25 cellular contexts compared by ENCODE assay signal in the genomic region with DNA sequence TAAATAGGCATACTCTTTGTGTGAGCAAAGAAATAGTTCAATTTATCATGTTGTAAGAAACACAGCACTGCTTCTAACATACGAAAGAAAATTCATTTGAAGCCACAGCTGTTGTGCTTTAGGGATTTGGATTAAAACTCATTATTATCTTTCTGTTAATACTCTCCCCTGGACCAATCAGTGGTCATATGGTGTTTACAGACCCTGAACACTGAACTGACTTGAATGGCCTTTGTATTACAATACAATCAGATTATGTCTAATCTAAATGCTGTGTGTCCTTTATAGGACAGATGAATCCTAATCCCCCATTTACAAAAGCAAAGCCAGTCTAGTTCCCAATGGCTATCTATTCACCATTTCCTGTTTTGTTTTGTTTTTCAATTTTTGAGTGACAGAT. TPM values are rescaled to one million over a fixed set of nuclear protein-coding genes. Genes with fewer than 3 reads are reported as not detected.
DNase-seq lines count a peak whose midpoint lies in the region; ATAC-seq, FAIRE-seq and TF ChIP-seq lines count a peak whose summit lies in the region.
"Had no signal": no experiment of that assay in that cellular context is flagged by ENCODE, and none has a peak within 500 bp of the region (broad histone marks: within the 10 kb centered on the region; RNA-seq: fewer than 3 reads in every experiment).

No MANE protein-coding gene starts in this region.

- TF ChIP-seq CTCF in D721Med (IDR thresholded peaks at IDR 0.05; ENCODE audit: insufficient read depth, missing control alignments) (no peak), GM20000 (IDR thresholded peaks at IDR 0.05; ENCODE audit: extremely low read depth, missing control alignments) (no peak)

- H3K4me1 Mint-ChIP-seq in naive thymus-derived CD4-positive, alpha-beta T cell: no peaks in the 10 kb centered on the region
- H3K4me1 Mint-ChIP-seq: CD4-positive, CD25-positive, alpha-beta regulatory T cell; CD8-positive, alpha-beta memory T cell had no signal

- 100% methylated on average over 1 of the region's 1 CpG; no CpG with 5 or more reads in 1 of the 2 experiments for WGBS in mesodermal cell (ENCODE audit: insufficient coverage in 2 of 2), 2 experiments

- DNase-seq in D721Med (ENCODE audit: insufficient read length, low spot score): no peak
- peak; percentile 21 to 95 for DNase-seq in HAP-1 (ENCODE audit: low spot score in 2 of 2)
- DNase-seq in NCI-H82 treated with DMSO at 0.1 percent for 48 hours (lab: John Stamatoyannopoulos, UW; ENCODE audit: unreplicated experiment): peak; percentile 99
- DNase-seq in GM20000 (ENCODE audit: low spot score): no peak
- DNase-seq in naive thymus-derived CD4-positive, alpha-beta T cell: no peak
- no peak for DNase-seq in NCI-H2081 (lab: John Stamatoyannopoulos, UW)
- DNase-seq: ACHN; BE2C; C1 segment of cervical spinal cord; CD4-positive, CD25-positive, alpha-beta regulatory T cell; CD8-positive, alpha-beta memory T cell; COR-L47; DMS153; DMS79; GDM1; GOT3; H9; IMR-90 had no signal

- H3K4me3 ChIP-seq in HAP-1 (no peak overlapping the region), mesodermal cell (ENCODE audit: extremely low read depth, insufficient read depth, low read length, poor library complexity, severe bottlenecking) (no peak overlapping the region)
- no peak overlapping the region for H3K4me3 ChIP-seq in naive thymus-derived CD4-positive, alpha-beta T cell (ENCODE audit: low read length)
- H3K4me3 ChIP-seq: K562 had no signal

- H3K4me1 ChIP-seq in HAP-1 (peaks cover 10% of the 10 kb centered on the region), mesodermal cell (ENCODE audit: control insufficient read depth, insufficient read depth, low read length, poor library complexity, severe bottlenecking) (no peaks in the 10 kb centered on the region)
- H3K4me1 ChIP-seq in naive thymus-derived CD4-positive, alpha-beta T cell (ENCODE audit: control insufficient read depth in 2 of 2, insufficient read depth in 2 of 2, low read length in 2 of 2): no peaks in the 10 kb centered on the region
- H3K4me1 ChIP-seq: BE2C had no signal

- H3K27me3 ChIP-seq in HAP-1 (ENCODE audit: low read depth): no peaks in the 10 kb centered on the region
- no peaks in the 10 kb centered on the region for H3K27me3 ChIP-seq in naive thymus-derived CD4-positive, alpha-beta T cell (ENCODE audit: control insufficient read depth in 2 of 2, insufficient read depth in 2 of 2, low read length in 2 of 2)
- H3K27me3 ChIP-seq: BE2C had no signal

- no peak overlapping the region for H3K27ac Mint-ChIP-seq in naive thymus-derived CD4-positive, alpha-beta T cell
- H3K27ac Mint-ChIP-seq: CD4-positive, CD25-positive, alpha-beta regulatory T cell; CD8-positive, alpha-beta memory T cell; H9 had no signal

- H3K27ac ChIP-seq in mesodermal cell (ENCODE audit: low read depth, low read length, severe bottlenecking): peak overlapping the region; percentile 78
- H3K27ac ChIP-seq in naive thymus-derived CD4-positive, alpha-beta T cell (ENCODE audit: low read depth, low read length): no peak overlapping the region

- H3K36me3 Mint-ChIP-seq in naive thymus-derived CD4-positive, alpha-beta T cell: no peaks in the 10 kb centered on the region
- H3K36me3 Mint-ChIP-seq: CD4-positive, CD25-positive, alpha-beta regulatory T cell; CD8-positive, alpha-beta memory T cell had no signal

- FAIRE-seq in D721Med (lab: Jason Lieb, UNC): peak; percentile 99
- FAIRE-seq: A204.1, GM12892, GM18507, HTR-8/SVneo had no signal

- in situ Hi-C loops in HAP-1 (cut with MboI; ENCODE audit: low sequenced_read_pairs): no loop called here

- peaks cover 0 to 7% (median 0%) of the 10 kb centered on the region in 11 donors for H3K9me3 Mint-ChIP-seq in naive thymus-derived CD4-positive, alpha-beta T cell
- H3K9me3 Mint-ChIP-seq: CD4-positive, CD25-positive, alpha-beta regulatory T cell; CD8-positive, alpha-beta memory T cell; H9 had no signal

- H3K9me3 ChIP-seq in HAP-1 (no peaks in the 10 kb centered on the region), mesodermal cell (ENCODE audit: control insufficient read depth, low read length) (no peaks in the 10 kb centered on the region)
- no peaks in the 10 kb centered on the region for H3K9me3 ChIP-seq in naive thymus-derived CD4-positive, alpha-beta T cell (ENCODE audit: control insufficient read depth in 2 of 3, low read length in 3 of 3)
- H3K9me3 ChIP-seq: BE2C had no signal

- POLR2A ChIA-PET in naive thymus-derived CD4-positive, alpha-beta T cell (lab: Charles Lee): no interaction called here

- ATAC-seq in naive thymus-derived CD4-positive, alpha-beta T cell: no peak

- CTCF ChIA-PET in naive thymus-derived CD4-positive, alpha-beta T cell (lab: Charles Lee): no interaction called here

- no peak overlapping the region for H3K4me3 Mint-ChIP-seq in naive thymus-derived CD4-positive, alpha-beta T cell
- H3K4me3 Mint-ChIP-seq: CD8-positive, alpha-beta memory T cell; H9 had no signal

- H3K36me3 ChIP-seq in HAP-1 (replicated peaks) (no peaks in the 10 kb centered on the region), mesodermal cell (ENCODE audit: control insufficient read depth, insufficient read depth, low read length) (no peaks in the 10 kb centered on the region)
- no peaks in the 10 kb centered on the region for H3K36me3 ChIP-seq in naive thymus-derived CD4-positive, alpha-beta T cell (ENCODE audit: control insufficient read depth in 2 of 3, insufficient read depth in 3 of 3, low read length in 3 of 3)
- H3K36me3 ChIP-seq: BE2C had no signal

- H3K27me3 Mint-ChIP-seq in naive thymus-derived CD4-positive, alpha-beta T cell: peaks cover 0 to 16% (median 12%) of the 10 kb centered on the region in 5 donors
- H3K27me3 Mint-ChIP-seq: CD4-positive, CD25-positive, alpha-beta regulatory T cell had no signal

- intact Hi-C loops in naive thymus-derived CD4-positive, alpha-beta T cell (cut with micrococcal nuclease): no loop called here

RNA-seq across cellular contexts. Expression of a gene that starts 36.5 kb away (rescaled TPM):
- 0.37 TPM for polyA plus RNA-seq in mesodermal cell (2013, experiment 1 of 2)
- 0.51 TPM for polyA plus RNA-seq in mesodermal cell (2013, experiment 2 of 2)
- not detected for total RNA-seq in naive thymus-derived CD4-positive, alpha-beta T cell
- not detected for polyA plus RNA-seq in naive thymus-derived CD4-positive, alpha-beta T cell
- total RNA-seq: CD4-positive, CD25-positive, alpha-beta regulatory T cell; CD8-positive, alpha-beta memory T cell; Daoy; IMR-90; K562 had no signal
- polyA plus RNA-seq: CD4-positive, CD25-positive, alpha-beta regulatory T cell; CD8-positive, alpha-beta memory T cell; IMR-90 had no signal

Comparison
In these comparisons a context has a peak if more than half of its experiments do, and no peak if none do; other contexts are left out.
1. DNase-seq: peak in HAP-1 (2 of 2) and NCI-H82 treated with DMSO at 0.1 percent for 48 hours (single experiment); none in D721Med (single experiment), GM20000 (single experiment), naive thymus-derived CD4-positive, alpha-beta T cell (0 of 9) and NCI-H2081 (0 of 2).